ENCODE assay signal across 32 cellular contexts in genomic region chr12:130956456-130957303, GRCh38. TPM values are rescaled to one million over a fixed set of nuclear protein-coding genes. Genes with fewer than 3 reads are reported as not detected.
DNase-seq lines count a peak whose midpoint lies in the region; ATAC-seq, FAIRE-seq and TF ChIP-seq lines count a peak whose summit lies in the region.
"Had no signal": no experiment of that assay in that cellular context is flagged by ENCODE, and none has a peak within 500 bp of the region (broad histone marks: within the 10 kb centered on the region; RNA-seq: fewer than 3 reads in every experiment).

No MANE protein-coding gene starts in this region.

- H4K20me1 ChIP-seq in HepG2 (ENCODE audit: insufficient read depth, low read length) = no peaks in the 10 kb centered on the region
- H4K20me1 ChIP-seq in hepatocyte (ENCODE audit: insufficient read depth, poor library complexity, severe bottlenecking) = no peaks in the 10 kb centered on the region

- in situ Hi-C loops in HepG2 (cut with HindIII; ENCODE audit: extremely low pct_ligation_motif_present, low pct_unique_long_range_greater_than_20kb) = no loop called here

- no peak for TF ChIP-seq RAD21 in HepG2 (CRISPR knock-in tag; IDR thresholded peaks at IDR 0.05)

- no peak overlapping the region for H3K27ac ChIP-seq in HepG2 (ENCODE audit: extremely low read length, insufficient read depth, low read length)
- no peak overlapping the region for H3K27ac ChIP-seq in right lobe of liver
- peak overlapping the region; percentile 91 to 94 for H3K27ac ChIP-seq in right atrium auricular region
- H3K27ac ChIP-seq in hepatocyte = no peak overlapping the region
- H3K27ac ChIP-seq: A549, parathyroid adenoma had no signal

- peak overlapping the region; percentile 20; the same call in 1 of the 2 replicates for H3K4me2 ChIP-seq in HepG2 (ENCODE audit: low read depth, low read length)
- no peak overlapping the region for H3K4me2 ChIP-seq in hepatocyte
- H3K4me2 ChIP-seq: A549 had no signal

- CTCF ChIA-PET in HepG2 (lab: Yijun Ruan, JAX; ENCODE audit: low intra/inter-chr PET ratio, low total read pairs) = no interaction called here

- TF ChIP-seq POLR2A in HepG2 (IDR thresholded peaks at IDR 0.05; ENCODE audit: insufficient read depth in 1 of 2, low read depth in 2 of 2, low read length in 2 of 2) (no peak), right lobe of liver (IDR thresholded peaks at IDR 0.05) (no peak)

- ATAC-seq in HepG2 (no peak), right lobe of liver (no peak), sciatic nerve (peak; percentile 3), GM21367 (IDR thresholded peaks at IDR 0.05; ENCODE audit: unreplicated experiment) (no peak)
- ATAC-seq: A549; activated naive CD8-positive, alpha-beta T cell treated with anti-CD3 and anti-CD28 coated beads, Interleukin-2, amount 50 U/mL, for 24 hours; activated T-cell treated with anti-CD3 and anti-CD28 coated beads, Interleukin-2, amount 50 U/mL, for 4 hours; CD8-positive, alpha-beta T cell; Panc1; stimulated activated effector memory CD8-positive, alpha-beta T cell treated with anti-CD3 and anti-CD28 coated beads, Interleukin-12 subunit alpha, Interleukin-12 subunit beta, amount 100 ng/mL, for 72 hours; WTC11 had no signal

- no peak for TF ChIP-seq CTCF in HepG2 (CRISPR knock-in tag; IDR thresholded peaks at IDR 0.05)
- no peak for TF ChIP-seq CTCF in right lobe of liver (IDR thresholded peaks at IDR 0.05)
- TF ChIP-seq CTCF in right atrium auricular region (IDR thresholded peaks at IDR 0.05) = no peak
- TF ChIP-seq CTCF in hepatocyte (IDR thresholded peaks at IDR 0.05; ENCODE audit: poor library complexity) = no peak

- H3K27me3 ChIP-seq in HepG2 (ENCODE audit: control insufficient read depth in 1 of 2, insufficient read depth in 2 of 2, low read length in 2 of 2) (peaks cover 0 to 3% of the 10 kb centered on the region in 2 experiments; a peak in 2 of 5 replicates), right lobe of liver (no peaks in the 10 kb centered on the region), right atrium auricular region (no peaks in the 10 kb centered on the region), hepatocyte (no peaks in the 10 kb centered on the region)

- no peak for FAIRE-seq in HepG2 (lab: Jason Lieb, UNC)
- FAIRE-seq: A549, GM12892, H54 had no signal

- H2AFZ ChIP-seq in HepG2 (ENCODE audit: low read length) = no peak overlapping the region
- H2AFZ ChIP-seq in hepatocyte = no peak overlapping the region
- H2AFZ ChIP-seq: parathyroid adenoma had no signal

- H3K79me2 ChIP-seq in HepG2 (ENCODE audit: insufficient read depth, low read length) = no peaks in the 10 kb centered on the region
- peaks cover 3% of the 10 kb centered on the region for H3K79me2 ChIP-seq in hepatocyte
- H3K79me2 ChIP-seq: parathyroid adenoma had no signal

- H3K9me3 ChIP-seq in HepG2 (ENCODE audit: low read length) (no peaks in the 10 kb centered on the region), right lobe of liver (no peaks in the 10 kb centered on the region), right atrium auricular region (no peaks in the 10 kb centered on the region), hepatocyte (ENCODE audit: low read depth) (no peaks in the 10 kb centered on the region)
- H3K9me3 ChIP-seq: A549, MG63 had no signal

- no peak for TF ChIP-seq EP300 in HepG2 (IDR thresholded peaks at IDR 0.05; ENCODE audit: low read depth in 2 of 2, low read length in 2 of 2)
- TF ChIP-seq EP300 in HepG2 (CRISPR knock-in tag; IDR thresholded peaks at IDR 0.05; ENCODE audit: borderline replicate concordance) = no peak

- H3K9me2 ChIP-seq in hepatocyte (replicated peaks; ENCODE audit: insufficient read depth) = no peaks in the 10 kb centered on the region

- H3K9ac ChIP-seq in HepG2 (ENCODE audit: insufficient read depth, low read depth, low read length) = no peak overlapping the region
- H3K9ac ChIP-seq: parathyroid adenoma had no signal

- POLR2A ChIA-PET in HepG2 (lab: Yijun Ruan, JAX) = no interaction called here

- WGBS in HepG2 (ENCODE audit: low lambda C conversion rate) = 88% methylated on average over 8 of the region's 14 CpGs
- 67% methylated on average over 3 of the region's 14 CpGs for WGBS in right lobe of liver (ENCODE audit: insufficient coverage, low coverage, low lambda C conversion rate, missing lambda C conversion rate)
- 95% methylated on average over 14 of the region's 14 CpGs for WGBS in hepatocyte (ENCODE audit: low lambda C conversion rate, missing lambda C conversion rate)

- intact Hi-C loops in HepG2 (cut with micrococcal nuclease; ENCODE audit: unreplicated experiment) = no loop called here
- intact Hi-C loops in right lobe of liver (cut with DNase I) = no loop called here
- intact Hi-C loops in sciatic nerve (cut with DNase I) = no loop called here

- H3K4me3 ChIP-seq in HepG2 (replicated peaks in 1 of 3; ENCODE audit: insufficient read depth in 1 of 3, low read depth in 2 of 3, low read length in 3 of 3) = no peak overlapping the region
- H3K4me3 ChIP-seq in right lobe of liver = no peak overlapping the region
- peak overlapping the region; percentile 62 to 69 for H3K4me3 ChIP-seq in right atrium auricular region
- H3K4me3 ChIP-seq in hepatocyte = no peak overlapping the region
- H3K4me3 ChIP-seq: A549, MG63 had no signal

- H3K4me1 ChIP-seq in HepG2 (ENCODE audit: insufficient read depth, low read length) (peaks cover 34% of the 10 kb centered on the region), right lobe of liver (peaks cover 0 to 20% (median 2%) of the 10 kb centered on the region in 4 donors), right atrium auricular region (peaks cover 0 to 73% of the 10 kb centered on the region in 2 donors), hepatocyte (ENCODE audit: insufficient read depth) (peaks cover 30% of the 10 kb centered on the region)
- H3K4me1 ChIP-seq: A549, parathyroid adenoma had no signal

- BruUV-seq in HepG2 (replicated peaks; lab: Mats Ljungman, UMichigan) = no TSS peak

- DNase-seq in HepG2 (ENCODE audit: low spot score) (no peak), right lobe of liver (no peak), right atrium auricular region (ENCODE audit: low spot score) (no peak), sciatic nerve (ENCODE audit: low spot score) (no peak), hepatocyte (ENCODE audit: low spot score) (no peak)
- no peak for DNase-seq in stimulated activated CD8-positive, alpha-beta memory T cell treated with anti-CD3 and anti-CD28 coated beads, Interleukin-4, amount 100 ng/mL, for 48 hours
- no peak for DNase-seq in activated CD8-positive, alpha-beta memory T cell treated with anti-CD3 and anti-CD28 coated beads for 24 hours
- DNase-seq: activated CD4-positive, alpha-beta T cell treated with anti-CD3 and anti-CD28 coated beads, Interleukin-2, amount 10 ng/mL, durations not matched to agents 7 days and 5 days; activated naive CD8-positive, alpha-beta T cell treated with anti-CD3 and anti-CD28 coated beads, Interleukin-2, amount 50 U/mL, for 24 hours; activated T-cell treated with anti-CD3 and anti-CD28 coated beads, Interleukin-2, amount 50 U/mL, for 4 hours; AML-193; CD8-positive, alpha-beta T cell; effector CD4-positive, alpha-beta T cell; EL; KBM-7; MG63; NCI-H1105 treated with DMSO at 0.1 percent for 48 hours; NCI-H2081 treated with DMSO at 0.1 percent for 48 hours; NCI-H226; nephron progenitor cell; stimulated activated CD4-positive, alpha-beta T cell treated with anti-CD3 and anti-CD28 coated beads, Interleukin-12 subunit alpha, Interleukin-12 subunit beta, amount 100 ng/mL, for 4 hours; stimulated activated CD4-positive, alpha-beta T cell treated with anti-CD3 and anti-CD28 coated beads, Interleukin-4, amount 100 ng/mL, for 1 hour; substantia nigra had no signal

- no peaks in the 10 kb centered on the region; a peak in 1 of 5 replicates for H3K36me3 ChIP-seq in HepG2 (replicated peaks in 1 of 2; ENCODE audit: control insufficient read depth in 1 of 2, insufficient read depth in 2 of 2, low read length in 2 of 2)
- H3K36me3 ChIP-seq in right lobe of liver = no peaks in the 10 kb centered on the region
- peaks cover 37% of the 10 kb centered on the region for H3K36me3 ChIP-seq in right atrium auricular region
- H3K36me3 ChIP-seq in hepatocyte (replicated peaks; ENCODE audit: insufficient read depth, low read depth) = no peaks in the 10 kb centered on the region
- H3K36me3 ChIP-seq: MG63 had no signal

RNA-seq across cellular contexts. Expression of gene ADGRD1, which starts 3.0 kb away (rescaled TPM):
- 0.34 and 0.46 TPM in 2 replicates for total RNA-seq in HepG2 (2016; rRNA removed; fragmentation: Illumina TruSeq; extraction: Trizol)
- total RNA-seq in HepG2 (2016; cell fraction: cytosol; rRNA removed; fragmentation: Illumina TruSeq; extraction: Trizol; ENCODE audit: low read depth) = 0.26 and 0.30 TPM in 2 replicates
- total RNA-seq in HepG2 (2016; cell fraction: insoluble cytoplasmic fraction; rRNA removed; fragmentation: Illumina TruSeq; extraction: Trizol) = 0.27 and 0.35 TPM in 2 replicates
- 0.28 and 0.38 TPM in 2 replicates for total RNA-seq in HepG2 (2016; cell fraction: membrane; rRNA removed; fragmentation: Illumina TruSeq; extraction: Trizol)
- total RNA-seq in HepG2 (2016; cell fraction: nucleus; rRNA removed; fragmentation: Illumina TruSeq; extraction: Trizol) = 0.47 and 0.62 TPM in 2 replicates
- 12.4 and 25.0 TPM in 2 replicates for polyA plus RNA-seq in HepG2 (2011; rRNA removed)
- polyA plus RNA-seq in HepG2 (2011; cell fraction: cytosol; rRNA removed) = 6.9 and 10.2 TPM in 2 replicates
- polyA plus RNA-seq in HepG2 (2011; cell fraction: nucleus; rRNA removed) = 71.2 and 100 TPM in 2 replicates
- polyA plus RNA-seq in HepG2 (2012) = 32.9 and 44.4 TPM in 2 replicates
- polyA plus RNA-seq in HepG2 (2016; cell fraction: cytosol; fragmentation: Illumina TruSeq; extraction: Trizol; ENCODE audit: low read depth) = 0.14 TPM in 1 of 2 replicates, not detected in the other
- 0.26 and 0.38 TPM in 2 replicates for polyA plus RNA-seq in HepG2 (2016; cell fraction: insoluble cytoplasmic fraction; fragmentation: Illumina TruSeq; extraction: Trizol; ENCODE audit: low read depth)
- polyA plus RNA-seq in HepG2 (2016; cell fraction: membrane; fragmentation: Illumina TruSeq; extraction: Trizol; ENCODE audit: low read depth) = 0.05 TPM in 1 of 2 replicates, not detected in the other
- polyA plus RNA-seq in HepG2 (2016; cell fraction: nucleus; fragmentation: Illumina TruSeq; extraction: Trizol; ENCODE audit: insufficient read depth, low read depth) = 0.79 and 1.0 TPM in 2 replicates
- 2.3 and 27.8 TPM in 2 replicates for polyA minus RNA-seq in HepG2 (2011; rRNA and poly(A)+ RNA removed; ENCODE audit: low replicate concordance)
- polyA minus RNA-seq in HepG2 (2011; cell fraction: cytosol; rRNA and poly(A)+ RNA removed) = 3.3 and 10.6 TPM in 2 replicates
- polyA minus RNA-seq in HepG2 (2011; cell fraction: nucleus; rRNA and poly(A)+ RNA removed) = 26.3 and 39.8 TPM in 2 replicates
- total RNA-seq in right lobe of liver = 10 to 100 TPM in 4 of 6 experiments, 1 to 10 TPM in 2; 4.7 to 17.0 (median 10.9) TPM
- total RNA-seq in right atrium auricular region = 100 to 1,000 TPM; 120 to 168 TPM
- total RNA-seq in sciatic nerve = 224 TPM
- 14.2 and 18.5 TPM in 2 replicates for total RNA-seq in hepatocyte
- 12.7 and 18.1 TPM in 2 replicates for polyA plus RNA-seq in hepatocyte
- total RNA-seq: CD8-positive, alpha-beta T cell; HT-29 had no signal

Comparison
In these comparisons a context has a peak if more than half of its experiments do, and no peak if none do; other contexts are left out.
1. H3K27ac ChIP-seq: peak in right atrium auricular region (2 of 2); none in HepG2 (single experiment), right lobe of liver (0 of 3) and hepatocyte (single experiment).
2. H3K4me3 ChIP-seq: peak in right atrium auricular region (2 of 2); none in HepG2 (0 of 3), right lobe of liver (0 of 3) and hepatocyte (single experiment).